ENCODE assay signal across 10 cellular contexts in genomic region chr20:25539742-25540201, GRCh38. TPM values are rescaled to one million over a fixed set of nuclear protein-coding genes. Genes with fewer than 3 reads are reported as not detected.
DNase-seq lines count a peak whose midpoint lies in the region; ATAC-seq and TF ChIP-seq lines count a peak whose summit lies in the region.
"Had no signal": no experiment of that assay in that cellular context is flagged by ENCODE, and none has a peak within 500 bp of the region (broad histone marks: within the 10 kb centered on the region; RNA-seq: fewer than 3 reads in every experiment).

No MANE protein-coding gene starts in this region.

- CTCF ChIA-PET in activated B cell treated with CpG ODN at 0.5 μM for 24 hours (lab: Charles Lee) = interaction anchor here (1.2 to 1.6 kb wide), 2 partner anchors 9 to 69 kb away, joined by 3 read pairs; no protein-coding TSS in a partner anchor

- 59 to 73% methylated on average over 10 of the region's 10 CpGs for WGBS in body of pancreas, 2 donors

- TF ChIP-seq CTCF in activated B cell treated with CpG ODN at 0.5 μM for 24 hours (IDR thresholded peaks at IDR 0.05) = no peak
- no peak for TF ChIP-seq CTCF in cardiac muscle cell (IDR thresholded peaks at IDR 0.05; ENCODE audit: low read depth, low read length)
- no peak for TF ChIP-seq CTCF in body of pancreas (IDR thresholded peaks at IDR 0.05)

- H3K27ac Mint-ChIP-seq in activated B cell treated with CpG ODN at 0.5 μM for 24 hours = no peak overlapping the region
- no peak overlapping the region for H3K27ac Mint-ChIP-seq in activated T-helper 2 cell treated with anti-CD3 and anti-CD28 coated beads, Interferon-gamma antibody, Interleukin-2, Interleukin-4, amounts not matched to agents 10 μg/mL and 5 μg/mL and 100 μg/mL, durations not matched to agents 14 hours and 24 hours and 36 hours

- no peaks in the 10 kb centered on the region for H3K36me3 Mint-ChIP-seq in activated B cell treated with CpG ODN at 0.5 μM for 24 hours (ENCODE audit: low read depth)
- no peaks in the 10 kb centered on the region for H3K36me3 Mint-ChIP-seq in activated T-helper 2 cell treated with anti-CD3 and anti-CD28 coated beads, Interferon-gamma antibody, Interleukin-2, Interleukin-4, amounts not matched to agents 10 μg/mL and 5 μg/mL and 100 μg/mL, durations not matched to agents 14 hours and 24 hours and 36 hours (ENCODE audit: low read depth)

- TF ChIP-seq POLR2A in body of pancreas (IDR thresholded peaks at IDR 0.05) = no peak

- POLR2A ChIA-PET in activated B cell treated with CpG ODN at 0.5 μM for 24 hours (lab: Charles Lee) = interaction anchor here (1.1 kb wide), 1 partner anchor 292 kb away, joined by 3 read pairs; the partner anchor contains the start of gene PYGB

- H3K4me1 ChIP-seq in cardiac muscle cell (ENCODE audit: low read depth) (peaks cover 49% of the 10 kb centered on the region), rectal smooth muscle tissue (ENCODE audit: control insufficient read depth, insufficient read depth, low read length) (peaks cover 5% of the 10 kb centered on the region), body of pancreas (peaks cover 26% of the 10 kb centered on the region)

- H3K9me3 Mint-ChIP-seq in activated B cell treated with CpG ODN at 0.5 μM for 24 hours = no peaks in the 10 kb centered on the region
- H3K9me3 Mint-ChIP-seq in activated T-helper 2 cell treated with anti-CD3 and anti-CD28 coated beads, Interferon-gamma antibody, Interleukin-2, Interleukin-4, amounts not matched to agents 10 μg/mL and 5 μg/mL and 100 μg/mL, durations not matched to agents 14 hours and 24 hours and 36 hours = no peaks in the 10 kb centered on the region

- H3K9me3 ChIP-seq in cardiac muscle cell (ENCODE audit: low read depth) (no peaks in the 10 kb centered on the region), body of pancreas (no peaks in the 10 kb centered on the region)
- H3K9me3 ChIP-seq: SJSA1 had no signal

- H3K36me3 ChIP-seq in cardiac muscle cell (no peaks in the 10 kb centered on the region), rectal smooth muscle tissue (ENCODE audit: control insufficient read depth, insufficient read depth, low read length) (no peaks in the 10 kb centered on the region), body of pancreas (replicated peaks in 1 of 2; ENCODE audit: insufficient read depth in 1 of 2, low read depth in 2 of 2) (no peaks in the 10 kb centered on the region)
- H3K36me3 ChIP-seq: SJSA1 had no signal

- H3K9ac ChIP-seq in rectal smooth muscle tissue (ENCODE audit: low read length) = no peak overlapping the region

- no peaks in the 10 kb centered on the region for H3K27me3 Mint-ChIP-seq in activated B cell treated with CpG ODN at 0.5 μM for 24 hours
- H3K27me3 Mint-ChIP-seq in activated T-helper 2 cell treated with anti-CD3 and anti-CD28 coated beads, Interferon-gamma antibody, Interleukin-2, Interleukin-4, amounts not matched to agents 10 μg/mL and 5 μg/mL and 100 μg/mL, durations not matched to agents 14 hours and 24 hours and 36 hours (ENCODE audit: low read depth) = no peaks in the 10 kb centered on the region

- H3K4me1 Mint-ChIP-seq in activated B cell treated with CpG ODN at 0.5 μM for 24 hours = peaks cover 10% of the 10 kb centered on the region
- H3K4me1 Mint-ChIP-seq in activated T-helper 2 cell treated with anti-CD3 and anti-CD28 coated beads, Interferon-gamma antibody, Interleukin-2, Interleukin-4, amounts not matched to agents 10 μg/mL and 5 μg/mL and 100 μg/mL, durations not matched to agents 14 hours and 24 hours and 36 hours (ENCODE audit: low read depth) = peaks cover 2% of the 10 kb centered on the region

- DNase-seq in GM04504 (ENCODE audit: low read depth) = peak; percentile 16
- DNase-seq in activated B cell treated with CpG ODN at 0.5 μM for 24 hours = no peak
- DNase-seq in cardiac muscle cell (ENCODE audit: low read depth in 1 of 2, low spot score in 1 of 2) = peak in 1 of 2 donors; percentile 57
- no peak for DNase-seq in activated T-helper 2 cell treated with anti-CD3 and anti-CD28 coated beads, Interferon-gamma antibody, Interleukin-2, Interleukin-4, amounts not matched to agents 10 μg/mL and 5 μg/mL and 100 μg/mL, durations not matched to agents 14 hours and 24 hours and 36 hours (ENCODE audit: low spot score)
- no peak for DNase-seq in body of pancreas
- DNase-seq in NCI-H1417 (lab: John Stamatoyannopoulos, UW) = no peak
- DNase-seq: NCI-H1048 had no signal

- no peak overlapping the region for H3K4me3 ChIP-seq in cardiac muscle cell
- H3K4me3 ChIP-seq in rectal smooth muscle tissue (ENCODE audit: low read length) = peak overlapping the region; percentile 56
- H3K4me3 ChIP-seq in body of pancreas = no peak overlapping the region
- H3K4me3 ChIP-seq: SJSA1 had no signal

- peak overlapping the region; percentile 72 for H3K4me3 Mint-ChIP-seq in activated B cell treated with CpG ODN at 0.5 μM for 24 hours
- no peak overlapping the region for H3K4me3 Mint-ChIP-seq in activated T-helper 2 cell treated with anti-CD3 and anti-CD28 coated beads, Interferon-gamma antibody, Interleukin-2, Interleukin-4, amounts not matched to agents 10 μg/mL and 5 μg/mL and 100 μg/mL, durations not matched to agents 14 hours and 24 hours and 36 hours (ENCODE audit: low read depth)

- H3K27ac ChIP-seq in cardiac muscle cell (peak overlapping the region; percentile 85), rectal smooth muscle tissue (ENCODE audit: low read depth, low read length) (peak overlapping the region; percentile 21), body of pancreas (peak overlapping the region in 1 of 4 donors; percentile 64)
- H3K27ac ChIP-seq: SJSA1 had no signal

- ATAC-seq in activated B cell treated with CpG ODN at 0.5 μM for 24 hours (ENCODE audit: low read depth) (no peak), body of pancreas (no peak), HG03571 (IDR thresholded peaks at IDR 0.05; ENCODE audit: unreplicated experiment) (no peak)

- H3K27me3 ChIP-seq in cardiac muscle cell (no peaks in the 10 kb centered on the region), rectal smooth muscle tissue (ENCODE audit: control insufficient read depth, insufficient read depth, low read length) (no peaks in the 10 kb centered on the region), body of pancreas (no peaks in the 10 kb centered on the region)
- H3K27me3 ChIP-seq: SJSA1 had no signal

- intact Hi-C loops in activated B cell treated with CpG ODN at 0.5 μM for 24 hours (cut with micrococcal nuclease) (no loop called here), body of pancreas (cut with DNase I) (no loop called here)
- intact Hi-C loops in activated T-helper 2 cell treated with anti-CD3 and anti-CD28 coated beads, Interferon-gamma antibody, Interleukin-2, Interleukin-4, amounts not matched to agents 10 μg/mL and 5 μg/mL and 100 μg/mL, durations not matched to agents 14 hours and 24 hours and 36 hours (cut with micrococcal nuclease) = no loop called here

RNA-seq across cellular contexts. Expression of gene NINL, which starts 45.6 kb away (rescaled TPM):
- total RNA-seq in activated B cell treated with CpG ODN at 0.5 μM for 24 hours = 1.0 and 1.8 TPM in 2 replicates
- total RNA-seq in cardiac muscle cell = 35.8 and 61.3 TPM in 2 replicates
- polyA plus RNA-seq in cardiac muscle cell = 26.4 and 36.1 TPM in 2 replicates
- 6.9 and 7.5 TPM in 2 replicates for total RNA-seq in activated T-helper 2 cell treated with anti-CD3 and anti-CD28 coated beads, Interferon-gamma antibody, Interleukin-2, Interleukin-4, amounts not matched to agents 10 μg/mL and 5 μg/mL and 100 μg/mL, durations not matched to agents 14 hours and 24 hours and 36 hours
- 10 to 100 TPM in 1 of 2 donors, 1 to 10 TPM in 1; 6.7 to 34.9 TPM for total RNA-seq in body of pancreas
